In genomic region chr20:38304845-38305447, GRCh38 we compare ENCODE assay signal across 8 cellular contexts. TPM values are rescaled to one million over a fixed set of nuclear protein-coding genes. Genes with fewer than 3 reads are reported as not detected.
DNase-seq lines count a peak whose midpoint lies in the region; ATAC-seq lines count a peak whose summit lies in the region.

No MANE protein-coding gene starts in this region.

- ATAC-seq in GM18909 (IDR thresholded peaks at IDR 0.05; ENCODE audit: poor library complexity, unreplicated experiment) = no peak

- DNase-seq in stimulated activated CD4-positive, alpha-beta T cell treated with anti-CD3 and anti-CD28 coated beads, Interleukin-1b, Interleukin-23, amount 100 ng/mL, for 48 hours = peak; percentile 33
- no peak for DNase-seq in stimulated activated CD4-positive, alpha-beta T cell treated with anti-CD3 and anti-CD28 coated beads, Interleukin-4, amount 100 ng/mL, for 4 hours
- DNase-seq in NCI-H82 treated with DMSO at 0.1 percent for 48 hours (lab: John Stamatoyannopoulos, UW; ENCODE audit: unreplicated experiment) (peak; percentile 47), cerebellar cortex (ENCODE audit: low spot score) (peak; percentile 17), GM19238 (ENCODE audit: insufficient read length, low spot score) (no peak), activated gamma-delta T cell treated with Interleukin-2 at 50 U/mL for 16 hours (no peak)

- H3K4me3 ChIP-seq in mononuclear cell (ENCODE audit: low read length) = peak overlapping the region; percentile 9

- H3K27me3 ChIP-seq in mononuclear cell (ENCODE audit: insufficient read depth, low read length) = peaks cover 13% of the 10 kb centered on the region

- no peaks in the 10 kb centered on the region for H3K9me3 ChIP-seq in mononuclear cell (ENCODE audit: low read depth, low read length)

- peaks cover 76% of the 10 kb centered on the region for H3K4me1 ChIP-seq in mononuclear cell (ENCODE audit: insufficient read depth, low read length)

RNA-seq across cellular contexts. Expression of gene BPI, which starts 1.0 kb away (rescaled TPM):
- 5.5 TPM for total RNA-seq in mononuclear cell

RNA-seq across cellular contexts. Expression of gene LBP, which starts 41.3 kb away (rescaled TPM):
- total RNA-seq in mononuclear cell = not detected

RNA-seq across cellular contexts. Expression of gene KIAA1755, which starts 44.4 kb away (rescaled TPM):
- 0.10 TPM for total RNA-seq in mononuclear cell

Comparison
In these comparisons a context has a peak if more than half of its experiments do, and no peak if none do; other contexts are left out.
1. DNase-seq: peak in stimulated activated CD4-positive, alpha-beta T cell treated with anti-CD3 and anti-CD28 coated beads, Interleukin-1b, Interleukin-23, amount 100 ng/mL, for 48 hours (single experiment), NCI-H82 treated with DMSO at 0.1 percent for 48 hours (single experiment) and cerebellar cortex (single experiment); none in stimulated activated CD4-positive, alpha-beta T cell treated with anti-CD3 and anti-CD28 coated beads, Interleukin-4, amount 100 ng/mL, for 4 hours (0 of 2), GM19238 (single experiment) and activated gamma-delta T cell treated with Interleukin-2 at 50 U/mL for 16 hours (single experiment).